3 cellular contexts compared by ENCODE assay signal in the genomic region with DNA sequence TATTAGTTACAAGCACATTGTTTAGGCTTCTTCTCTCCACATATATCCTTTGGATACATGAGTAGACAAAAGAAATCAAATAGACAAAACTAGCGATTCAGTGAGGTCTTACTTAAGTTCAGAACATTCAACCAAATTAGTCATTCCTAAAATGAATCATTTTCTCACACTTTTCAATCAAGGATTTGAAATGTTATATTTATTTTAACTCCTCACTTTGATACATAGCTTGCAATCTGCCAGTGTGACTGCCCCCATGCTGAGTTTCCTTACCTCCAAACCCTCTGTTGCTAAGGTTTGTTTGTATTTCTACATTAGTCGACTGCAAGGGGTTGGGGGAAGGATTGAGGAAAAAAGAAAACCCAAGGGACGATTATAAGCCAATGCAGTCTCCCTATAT.
TF ChIP-seq lines count a peak whose summit lies in the region.

No MANE protein-coding gene starts in this region.

TF ChIP-seq in GM23338, 12 proteins besides CTCF, POLR2A, EP300 and RAD21 (continues in another document):
- TF ChIP-seq, protein P1, sequence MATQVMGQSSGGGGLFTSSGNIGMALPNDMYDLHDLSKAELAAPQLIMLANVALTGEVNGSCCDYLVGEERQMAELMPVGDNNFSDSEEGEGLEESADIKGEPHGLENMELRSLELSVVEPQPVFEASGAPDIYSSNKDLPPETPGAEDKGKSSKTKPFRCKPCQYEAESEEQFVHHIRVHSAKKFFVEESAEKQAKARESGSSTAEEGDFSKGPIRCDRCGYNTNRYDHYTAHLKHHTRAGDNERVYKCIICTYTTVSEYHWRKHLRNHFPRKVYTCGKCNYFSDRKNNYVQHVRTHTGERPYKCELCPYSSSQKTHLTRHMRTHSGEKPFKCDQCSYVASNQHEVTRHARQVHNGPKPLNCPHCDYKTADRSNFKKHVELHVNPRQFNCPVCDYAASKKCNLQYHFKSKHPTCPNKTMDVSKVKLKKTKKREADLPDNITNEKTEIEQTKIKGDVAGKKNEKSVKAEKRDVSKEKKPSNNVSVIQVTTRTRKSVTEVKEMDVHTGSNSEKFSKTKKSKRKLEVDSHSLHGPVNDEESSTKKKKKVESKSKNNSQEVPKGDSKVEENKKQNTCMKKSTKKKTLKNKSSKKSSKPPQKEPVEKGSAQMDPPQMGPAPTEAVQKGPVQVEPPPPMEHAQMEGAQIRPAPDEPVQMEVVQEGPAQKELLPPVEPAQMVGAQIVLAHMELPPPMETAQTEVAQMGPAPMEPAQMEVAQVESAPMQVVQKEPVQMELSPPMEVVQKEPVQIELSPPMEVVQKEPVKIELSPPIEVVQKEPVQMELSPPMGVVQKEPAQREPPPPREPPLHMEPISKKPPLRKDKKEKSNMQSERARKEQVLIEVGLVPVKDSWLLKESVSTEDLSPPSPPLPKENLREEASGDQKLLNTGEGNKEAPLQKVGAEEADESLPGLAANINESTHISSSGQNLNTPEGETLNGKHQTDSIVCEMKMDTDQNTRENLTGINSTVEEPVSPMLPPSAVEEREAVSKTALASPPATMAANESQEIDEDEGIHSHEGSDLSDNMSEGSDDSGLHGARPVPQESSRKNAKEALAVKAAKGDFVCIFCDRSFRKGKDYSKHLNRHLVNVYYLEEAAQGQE (IDR thresholded peaks at IDR 0.05; ENCODE audit: unreplicated experiment) = no peak
- TF ChIP-seq ZNF331 (CRISPR knock-in tag; IDR thresholded peaks at IDR 0.05; ENCODE audit: low read depth) (no peak), POLR2AphosphoS5 (IDR thresholded peaks at IDR 0.05; ENCODE audit: low read depth) (no peak), NANOG (IDR thresholded peaks at IDR 0.05; ENCODE audit: borderline replicate concordance) (no peak), JUNB (IDR thresholded peaks at IDR 0.05; ENCODE audit: unreplicated experiment) (no peak), CREB1 (CRISPR knock-in tag; IDR thresholded peaks at IDR 0.05; ENCODE audit: low read depth) (no peak), EZH2phosphoT487 (IDR thresholded peaks at IDR 0.05; ENCODE audit: unreplicated experiment) (no peak), EZH2 (IDR thresholded peaks at IDR 0.05; ENCODE audit: low read depth, unreplicated experiment) (no peak), ZNF114 (CRISPR knock-in tag; IDR thresholded peaks at IDR 0.05) (no peak), STAT1 (IDR thresholded peaks at IDR 0.05; ENCODE audit: unreplicated experiment) (no peak)
- TF ChIP-seq, protein P2, sequence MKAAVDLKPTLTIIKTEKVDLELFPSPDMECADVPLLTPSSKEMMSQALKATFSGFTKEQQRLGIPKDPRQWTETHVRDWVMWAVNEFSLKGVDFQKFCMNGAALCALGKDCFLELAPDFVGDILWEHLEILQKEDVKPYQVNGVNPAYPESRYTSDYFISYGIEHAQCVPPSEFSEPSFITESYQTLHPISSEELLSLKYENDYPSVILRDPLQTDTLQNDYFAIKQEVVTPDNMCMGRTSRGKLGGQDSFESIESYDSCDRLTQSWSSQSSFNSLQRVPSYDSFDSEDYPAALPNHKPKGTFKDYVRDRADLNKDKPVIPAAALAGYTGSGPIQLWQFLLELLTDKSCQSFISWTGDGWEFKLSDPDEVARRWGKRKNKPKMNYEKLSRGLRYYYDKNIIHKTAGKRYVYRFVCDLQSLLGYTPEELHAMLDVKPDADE (IDR thresholded peaks at IDR 0.05) = no peak

TF ChIP-seq in IMR-90, 13 proteins besides CTCF, POLR2A, EP300 and RAD21:
- TF ChIP-seq CEBPB (IDR thresholded peaks at IDR 0.05; ENCODE audit: low read depth, low read length) (no peak), SMC3 (IDR thresholded peaks at IDR 0.05; ENCODE audit: low read depth, low read length) (no peak), RFX5 (IDR thresholded peaks at IDR 0.05; ENCODE audit: low read depth, low read length) (no peak), MAZ (IDR thresholded peaks at IDR 0.05; ENCODE audit: borderline replicate concordance, low read depth, low read length) (no peak), MAFK (IDR thresholded peaks at IDR 0.05; ENCODE audit: low read depth, low read length) (no peak), RCOR1 (IDR thresholded peaks at IDR 0.05; ENCODE audit: insufficient replicate concordance, low read length) (no peak), MXI1 (IDR thresholded peaks at IDR 0.05; ENCODE audit: borderline replicate concordance, low read depth, low read length) (no peak), NFE2L2 (IDR thresholded peaks at IDR 0.05; ENCODE audit: low read depth, low read length) (no peak), CHD1 (IDR thresholded peaks at IDR 0.05; ENCODE audit: low read depth, low read length) (no peak), FOS (IDR thresholded peaks at IDR 0.05; ENCODE audit: low read depth, low read length) (no peak), BHLHE40 (IDR thresholded peaks at IDR 0.05; ENCODE audit: low read depth, low read length) (no peak)
- TF ChIP-seq, protein P3, sequence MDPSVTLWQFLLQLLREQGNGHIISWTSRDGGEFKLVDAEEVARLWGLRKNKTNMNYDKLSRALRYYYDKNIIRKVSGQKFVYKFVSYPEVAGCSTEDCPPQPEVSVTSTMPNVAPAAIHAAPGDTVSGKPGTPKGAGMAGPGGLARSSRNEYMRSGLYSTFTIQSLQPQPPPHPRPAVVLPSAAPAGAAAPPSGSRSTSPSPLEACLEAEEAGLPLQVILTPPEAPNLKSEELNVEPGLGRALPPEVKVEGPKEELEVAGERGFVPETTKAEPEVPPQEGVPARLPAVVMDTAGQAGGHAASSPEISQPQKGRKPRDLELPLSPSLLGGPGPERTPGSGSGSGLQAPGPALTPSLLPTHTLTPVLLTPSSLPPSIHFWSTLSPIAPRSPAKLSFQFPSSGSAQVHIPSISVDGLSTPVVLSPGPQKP (IDR thresholded peaks at IDR 0.05; ENCODE audit: borderline replicate concordance, low read depth, low read length) = no peak
- TF ChIP-seq, protein P4, sequence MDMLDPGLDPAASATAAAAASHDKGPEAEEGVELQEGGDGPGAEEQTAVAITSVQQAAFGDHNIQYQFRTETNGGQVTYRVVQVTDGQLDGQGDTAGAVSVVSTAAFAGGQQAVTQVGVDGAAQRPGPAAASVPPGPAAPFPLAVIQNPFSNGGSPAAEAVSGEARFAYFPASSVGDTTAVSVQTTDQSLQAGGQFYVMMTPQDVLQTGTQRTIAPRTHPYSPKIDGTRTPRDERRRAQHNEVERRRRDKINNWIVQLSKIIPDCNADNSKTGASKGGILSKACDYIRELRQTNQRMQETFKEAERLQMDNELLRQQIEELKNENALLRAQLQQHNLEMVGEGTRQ (IDR thresholded peaks at IDR 0.05; ENCODE audit: low read depth, low read length) = no peak

TF ChIP-seq in HEK293T, 16 proteins besides CTCF, POLR2A, EP300 and RAD21:
- TF ChIP-seq CTBP1 (IDR thresholded peaks at IDR 0.05; ENCODE audit: borderline replicate concordance) (no peak), SP1 (IDR thresholded peaks at IDR 0.05) (no peak), FOXK2 (IDR thresholded peaks at IDR 0.05) (no peak), ZNF384 (IDR thresholded peaks at IDR 0.05) (no peak)
